Comparison of ENCODE assay signal across 27 cellular contexts in the genomic region with DNA sequence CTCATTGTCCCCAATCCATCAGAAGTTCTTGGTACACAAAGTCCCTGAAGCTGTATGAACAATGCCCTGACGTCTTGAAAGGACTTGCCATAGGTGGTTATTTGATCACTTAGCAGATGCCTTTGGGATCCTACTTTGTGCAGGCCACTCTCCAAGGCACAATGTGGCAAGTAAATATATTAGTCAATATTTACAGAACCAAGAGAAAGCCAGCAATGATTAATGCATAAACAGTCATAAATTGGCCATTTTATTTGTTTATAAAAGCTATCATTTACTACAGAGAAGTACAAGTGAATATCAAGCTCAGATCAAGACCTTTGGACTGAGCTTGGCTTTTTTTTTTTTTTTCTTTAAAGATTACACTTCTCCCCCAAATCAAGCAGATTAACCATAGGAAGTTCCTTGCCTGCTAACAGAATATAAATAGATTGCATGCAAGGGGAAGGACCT.
A peak's percentile ranks its signal among the peaks of the same experiment; 100 is the strongest.
DNase-seq lines count a peak whose midpoint lies in the region; ATAC-seq and TF ChIP-seq lines count a peak whose summit lies in the region.
"Had no signal": no experiment of that assay in that cellular context is flagged by ENCODE, and none has a peak within 500 bp of the region (broad histone marks: within the 10 kb centered on the region; RNA-seq: fewer than 3 reads in every experiment).

No MANE protein-coding gene starts in this region.

- WGBS in liver = 49% methylated on average over 1 of the region's 1 CpG

- H3K27ac ChIP-seq in VCaP (peak overlapping the region; percentile 46), liver (ENCODE audit: low read depth in 1 of 2, low read length in 2 of 2) (peak overlapping the region; percentile 1 to 6)
- H3K27ac ChIP-seq: esophagus muscularis mucosa had no signal

- peaks cover 0 to 2% (median 0%) of the 10 kb centered on the region in 4 donors for H3K9me3 ChIP-seq in liver (ENCODE audit: control insufficient read depth in 4 of 4, low read length in 3 of 4)
- H3K9me3 ChIP-seq: esophagus muscularis mucosa had no signal

- no peak for TF ChIP-seq RAD21 in liver (IDR thresholded peaks at IDR 0.05)

- H3K4me3 ChIP-seq in liver (ENCODE audit: low read depth in 1 of 3, low read length in 3 of 3) = no peak overlapping the region
- H3K4me3 ChIP-seq: esophagus muscularis mucosa had no signal

- peaks cover 0 to 5% (median 0%) of the 10 kb centered on the region in 4 donors for H3K4me1 ChIP-seq in liver (ENCODE audit: control insufficient read depth in 4 of 4, insufficient read depth in 4 of 4, low read length in 3 of 4)

- TF ChIP-seq CTCF in VCaP (conservative IDR thresholded peaks at IDR 0.05) (no peak), liver (IDR thresholded peaks at IDR 0.05; ENCODE audit: low read depth, low read length, missing input control) (no peak)

- peak; percentile 10 for DNase-seq in NCI-H748 (lab: John Stamatoyannopoulos, UW; ENCODE audit: unreplicated experiment)
- DNase-seq in NCI-H748 treated with DMSO at 0.1 percent for 48 hours (lab: John Stamatoyannopoulos, UW) = no peak
- DNase-seq in NCI-H146 (lab: John Stamatoyannopoulos, UW) = no peak
- DNase-seq: 8988T; activated B cell treated with CpG ODN at 0.5 μM for 24 hours; activated CD8-positive, alpha-beta memory T cell treated with anti-CD3 and anti-CD28 coated beads, Interleukin-2, amount 10 ng/mL, durations not matched to agents 7 days and 5 days; activated naive CD4-positive, alpha-beta T cell; activated T-cell treated with anti-CD3 and anti-CD28 coated beads, Interleukin-2, amount 50 U/mL, for 4 hours; Calu3; CD4-positive, CD25-positive, alpha-beta regulatory T cell; DND-41; foreskin fibroblast; GF-D8; HCEC 1CT; naive thymus-derived CD8-positive, alpha-beta T cell; NCI-H1105; NCI-H524 treated with DMSO at 0.1 percent for 48 hours; occipital lobe; SIG-M5; stimulated activated CD4-positive, alpha-beta T cell treated with anti-CD3 and anti-CD28 coated beads, Interleukin-15, amount 100 ng/mL, for 24 hours; stimulated activated CD4-positive, alpha-beta T cell treated with anti-CD3 and anti-CD28 coated beads, Interleukin-4, amount 100 ng/mL, for 4 hours had no signal

- ATAC-seq in HG02884 (IDR thresholded peaks at IDR 0.05; ENCODE audit: unreplicated experiment) (no peak), HG03045 (IDR thresholded peaks at IDR 0.05; ENCODE audit: unreplicated experiment) (no peak), HG03442 (IDR thresholded peaks at IDR 0.05; ENCODE audit: unreplicated experiment) (no peak)
- ATAC-seq: activated CD8-positive, alpha-beta memory T cell treated with anti-CD3 and anti-CD28 coated beads, Interleukin-2, amount 10 ng/mL, durations not matched to agents 7 days and 5 days; naive thymus-derived CD8-positive, alpha-beta T cell had no signal

- H3K27me3 ChIP-seq in liver (ENCODE audit: control insufficient read depth in 4 of 4, insufficient read depth in 4 of 4, low read length in 3 of 4) = no peaks in the 10 kb centered on the region
- H3K27me3 ChIP-seq: esophagus muscularis mucosa had no signal

- no peak overlapping the region for H3K9ac ChIP-seq in liver (ENCODE audit: low read depth in 1 of 2, low read length in 2 of 2)

- H3K36me3 ChIP-seq in liver (ENCODE audit: control insufficient read depth in 4 of 4, insufficient read depth in 3 of 4, low read depth in 1 of 4, low read length in 3 of 4) = no peaks in the 10 kb centered on the region
- H3K36me3 ChIP-seq: esophagus muscularis mucosa had no signal

TF ChIP-seq in liver, 16 proteins besides CTCF, POLR2A, EP300 and RAD21:
- TF ChIP-seq MAX (IDR thresholded peaks at IDR 0.05) = no peak
- TF ChIP-seq EGR1 (IDR thresholded peaks at IDR 0.05; ENCODE audit: low read depth in 2 of 2) = no peak
- peak; percentile 42 to 69 for TF ChIP-seq HNF4A (conservative IDR thresholded peaks at IDR 0.05)
- no peak for TF ChIP-seq ATF3 (IDR thresholded peaks at IDR 0.05)
- TF ChIP-seq FOXA2 (IDR thresholded peaks at IDR 0.05) = no peak
- no peak for TF ChIP-seq GABPA (IDR thresholded peaks at IDR 0.05 in 1 of 2, conservative IDR thresholded peaks at IDR 0.05 in 1 of 2)
- no peak for TF ChIP-seq ZBTB33 (IDR thresholded peaks at IDR 0.05)
- TF ChIP-seq NR2F2 (IDR thresholded peaks at IDR 0.05) = peak; percentile 18
- TF ChIP-seq FOXA1 (IDR thresholded peaks at IDR 0.05) = no peak
- TF ChIP-seq SP1 (IDR thresholded peaks at IDR 0.05) = peak; percentile 28
- TF ChIP-seq YY1 (IDR thresholded peaks at IDR 0.05) = no peak
- no peak for TF ChIP-seq REST (IDR thresholded peaks at IDR 0.05)
- no peak for TF ChIP-seq HNF4G (IDR thresholded peaks at IDR 0.05)
- no peak for TF ChIP-seq TAF1 (conservative IDR thresholded peaks at IDR 0.05)
- TF ChIP-seq JUND (IDR thresholded peaks at IDR 0.05) = no peak
